ENCODE assay signal across 15 cellular contexts in the genomic region with DNA sequence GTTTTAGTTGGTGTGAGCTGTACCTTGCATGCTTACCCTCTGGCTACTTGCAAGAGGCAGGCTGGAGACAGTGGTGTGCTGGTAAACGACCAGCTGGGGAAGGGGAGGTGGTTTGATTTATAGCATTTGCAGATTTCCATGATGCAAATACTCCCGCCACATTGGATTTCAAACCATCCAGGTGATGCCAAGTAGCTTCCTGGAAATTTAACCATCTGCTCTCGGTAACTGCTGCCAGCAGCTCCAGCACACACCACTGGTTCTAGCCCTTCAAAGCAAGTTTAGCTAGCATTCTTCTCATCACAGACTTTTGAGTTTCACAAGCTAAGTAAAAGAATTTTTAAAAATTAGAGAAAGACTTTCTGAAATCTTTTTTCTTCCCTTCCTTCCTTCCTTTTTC.
DNase-seq lines count a peak whose midpoint lies in the region; ATAC-seq and TF ChIP-seq lines count a peak whose summit lies in the region.
"Had no signal": no experiment of that assay in that cellular context is flagged by ENCODE, and none has a peak within 500 bp of the region (broad histone marks: within the 10 kb centered on the region; RNA-seq: fewer than 3 reads in every experiment).

No MANE protein-coding gene starts in this region.

- H3K23ac ChIP-seq in H9 (ENCODE audit: insufficient read length, low read depth, low read length), result no peak overlapping the region

- H3K9ac ChIP-seq in H9 (ENCODE audit: extremely low read depth, insufficient read length, low read length), result no peak overlapping the region

- CTCF ChIA-PET in Calu3 (lab: Charles Lee) (interaction anchor here (0.7 kb wide), 1 partner anchor 88 kb away, joined by 3 read pairs; no protein-coding TSS in a partner anchor), PC-9 (lab: Charles Lee) (interaction anchor here (0.7 kb wide), 1 partner anchor 42 kb away, joined by 7 read pairs; no protein-coding TSS in a partner anchor)

- H2AFZ ChIP-seq in H9 (ENCODE audit: low read length), result no peak overlapping the region
- no peak overlapping the region for H2AFZ ChIP-seq in PC-9

- peak overlapping the region; percentile 29 for H2BK5ac ChIP-seq in H9 (ENCODE audit: insufficient read length, low read length)

- no peaks in the 10 kb centered on the region for H3K9me3 ChIP-seq in H9 (ENCODE audit: control insufficient read depth, low read depth, low read length)
- H3K9me3 ChIP-seq in PC-9 (ENCODE audit: insufficient read depth, low read depth), result no peaks in the 10 kb centered on the region

- H3K4me1 ChIP-seq in H9 (ENCODE audit: insufficient read depth, low read length), result no peaks in the 10 kb centered on the region
- peaks cover 48% of the 10 kb centered on the region for H3K4me1 ChIP-seq in PC-9 (replicated peaks; ENCODE audit: insufficient read depth)

- H3K27me3 ChIP-seq in H9 (ENCODE audit: insufficient read depth, low read length) (no peaks in the 10 kb centered on the region), PC-9 (ENCODE audit: insufficient read depth, low read depth) (no peaks in the 10 kb centered on the region)

- H3K79me1 ChIP-seq in H9 (ENCODE audit: insufficient read depth, low read depth, low read length, poor library complexity, severe bottlenecking), result no peaks in the 10 kb centered on the region

- H3K4me3 Mint-ChIP-seq in Calu3 (ENCODE audit: low read depth, unreplicated experiment), result no peak overlapping the region
- H3K4me3 Mint-ChIP-seq in H9, result no peak overlapping the region
- H3K4me3 Mint-ChIP-seq: T-cell had no signal

- POLR2A ChIA-PET in PC-9 (lab: Charles Lee; ENCODE audit: unreplicated experiment), result interaction anchor here (0.6 kb wide), 1 partner anchor 89 kb away, joined by 9 read pairs; no protein-coding TSS in a partner anchor

- intact Hi-C loops in Calu3 (cut with micrococcal nuclease; ENCODE audit: unreplicated experiment) (loop anchor here (10.0 kb wide), 1 partner anchor 211 kb away; no protein-coding TSS in a partner anchor), PC-9 (cut with micrococcal nuclease; ENCODE audit: unreplicated experiment) (loop anchor here (2.0 to 10.0 kb wide), 3 partner anchors 93 to 149 kb away; no protein-coding TSS in a partner anchor)

- H3K56ac ChIP-seq in H9 (ENCODE audit: insufficient read length, low read depth, low read length), result no peak overlapping the region

- H3K27me3 Mint-ChIP-seq in Calu3 (ENCODE audit: unreplicated experiment), result no peaks in the 10 kb centered on the region
- no peaks in the 10 kb centered on the region; the same call in 1 of the 2 replicates for H3K27me3 Mint-ChIP-seq in H9 (ENCODE audit: low read depth)
- H3K27me3 Mint-ChIP-seq: T-cell had no signal

- H3K9me2 ChIP-seq in PC-9 (ENCODE audit: insufficient read depth), result no peaks in the 10 kb centered on the region

- peaks cover 3% of the 10 kb centered on the region for H3K36me3 Mint-ChIP-seq in Calu3 (ENCODE audit: insufficient read depth, unreplicated experiment)
- no peaks in the 10 kb centered on the region for H3K36me3 Mint-ChIP-seq in H9 (ENCODE audit: insufficient read depth in 1 of 3, low read depth in 3 of 3)

- H3K23me2 ChIP-seq in H9 (ENCODE audit: insufficient read length, low read depth, low read length, poor library complexity, severe bottlenecking), result no peaks in the 10 kb centered on the region

- TF ChIP-seq CTCF in Calu3 (IDR thresholded peaks at IDR 0.05; ENCODE audit: unreplicated experiment) (no peak), H9 (conservative IDR thresholded peaks at IDR 0.05) (no peak), PC-9 (conservative IDR thresholded peaks at IDR 0.05) (no peak)

- H3K27ac ChIP-seq in H9 (ENCODE audit: insufficient read length, low read depth, low read length), result no peak overlapping the region
- H3K27ac ChIP-seq in PC-9, result peak overlapping the region; percentile 77
- H3K27ac ChIP-seq in epithelial cell of prostate, result peak overlapping the region; percentile 51
- H3K27ac ChIP-seq: SK-N-MC had no signal

- no peak for ATAC-seq in GM19463 (IDR thresholded peaks at IDR 0.05; ENCODE audit: unreplicated experiment)
- ATAC-seq: HepG2, T-cell had no signal

- H4K5ac ChIP-seq in H9 (ENCODE audit: insufficient read length, low read depth, low read length), result no peak overlapping the region

- H2BK15ac ChIP-seq in H9 (ENCODE audit: low read depth, low read length), result no peak overlapping the region

- H3K4me3 ChIP-seq in PC-9, result no peak overlapping the region
- H3K4me3 ChIP-seq: SK-N-MC had no signal

- H2BK20ac ChIP-seq in H9 (ENCODE audit: low read depth, low read length, poor library complexity, severe bottlenecking), result no peak overlapping the region

- no peak overlapping the region for H2BK120ac ChIP-seq in H9 (ENCODE audit: low read depth, low read length, poor library complexity, severe bottlenecking)

- no CpG with 5 or more reads among the region's 3 CpGs for WGBS in H9 (ENCODE audit: extremely low coverage, insufficient read length, low lambda C conversion rate)

- H3K9me3 Mint-ChIP-seq in Calu3 (ENCODE audit: low read depth, unreplicated experiment), result peaks cover 3% of the 10 kb centered on the region
- H3K9me3 Mint-ChIP-seq in H9, result no peaks in the 10 kb centered on the region
- H3K9me3 Mint-ChIP-seq: T-cell had no signal

- H3T11ph ChIP-seq in H9 (ENCODE audit: low read length), result no peak overlapping the region

- no peak overlapping the region for H3K18ac ChIP-seq in H9 (ENCODE audit: insufficient read length, low read depth, low read length)

- H4K91ac ChIP-seq in H9 (ENCODE audit: insufficient read length, low read depth, low read length), result no peak overlapping the region

- peaks cover 18% of the 10 kb centered on the region; the same call in 1 of the 2 replicates for H3F3A ChIP-seq in PC-9 (ENCODE audit: insufficient read depth, low read depth)

- H2AK5ac ChIP-seq in H9 (ENCODE audit: insufficient read length, low read length), result no peak overlapping the region

- no peak overlapping the region for H3K14ac ChIP-seq in H9 (ENCODE audit: insufficient read depth, low read length)

- BruUV-seq in Calu3 (replicated peaks; lab: Mats Ljungman, UMichigan), result no TSS peak
- BruUV-seq in PC-9 (replicated peaks; lab: Mats Ljungman, UMichigan), result no TSS peak

- no peak overlapping the region for H2BK12ac ChIP-seq in H9 (ENCODE audit: insufficient read length, low read depth, low read length)

- no peak overlapping the region for H3K4ac ChIP-seq in H9 (ENCODE audit: low read depth, low read length)

- H3K4me1 Mint-ChIP-seq in Calu3 (ENCODE audit: low read depth, unreplicated experiment), result peaks cover 45% of the 10 kb centered on the region
- peaks cover 4 to 7% of the 10 kb centered on the region in 2 experiments; a peak in 3 of 4 replicates for H3K4me1 Mint-ChIP-seq in H9

- H3K4me2 ChIP-seq in H9 (ENCODE audit: insufficient read depth, insufficient read length, low read length) (no peak overlapping the region), PC-9 (peak overlapping the region; percentile 43; the same call in 1 of the 2 replicates)

- no peaks in the 10 kb centered on the region for H4K20me1 ChIP-seq in H9 (ENCODE audit: control insufficient read depth, insufficient read depth, insufficient read length)
- no peaks in the 10 kb centered on the region for H4K20me1 ChIP-seq in PC-9 (ENCODE audit: insufficient read depth)

- H3K79me2 ChIP-seq in H9 (ENCODE audit: insufficient read depth, low read length) (no peaks in the 10 kb centered on the region), PC-9 (ENCODE audit: low read depth) (no peaks in the 10 kb centered on the region)

- no peak for DNase-seq in Calu3
- no peak for DNase-seq in H9
- no peak for DNase-seq in PC-9
- no peak for DNase-seq in epithelial cell of prostate (ENCODE audit: low read depth, low spot score)
- DNase-seq in middle frontal gyrus (ENCODE audit: extremely low spot score, low spot score), result no peak
- no peak for DNase-seq in cerebellar cortex (ENCODE audit: low spot score)
- DNase-seq: C1 segment of cervical spinal cord, EL, MM.1S, NCI-H187, NCI-H446, T-cell had no signal

- no peak overlapping the region for H4K8ac ChIP-seq in H9 (replicated peaks; ENCODE audit: insufficient read length, low read depth, low read length)

- H3K36me3 ChIP-seq in PC-9 (ENCODE audit: low read depth), result no peaks in the 10 kb centered on the region

- peak overlapping the region; percentile 53 for H3K27ac Mint-ChIP-seq in Calu3 (ENCODE audit: unreplicated experiment)
- H3K27ac Mint-ChIP-seq in H9, result no peak overlapping the region
